Comparison of ENCODE assay signal across 27 cellular contexts in the genomic region with DNA sequence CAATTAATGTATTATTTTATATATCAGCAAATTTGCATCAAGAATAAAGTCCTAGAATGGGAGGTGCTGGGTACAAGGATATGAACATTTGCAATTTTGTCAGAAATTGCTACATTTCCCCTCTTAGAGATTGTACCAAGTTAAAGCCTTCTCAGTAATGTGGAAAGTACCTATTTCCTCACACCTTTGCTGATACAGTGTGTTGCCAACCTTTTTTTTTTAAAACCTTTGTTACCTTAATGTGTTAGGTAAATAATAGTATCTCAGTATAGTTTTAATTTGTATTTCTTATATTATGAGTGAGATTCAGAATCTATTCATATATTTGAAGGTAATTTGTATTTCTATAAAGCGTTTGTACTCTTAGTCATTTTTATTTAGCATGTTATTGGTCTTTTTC.
"Had no signal": no experiment of that assay in that cellular context is flagged by ENCODE, and none has a peak within 500 bp of the region (broad histone marks: within the 10 kb centered on the region; RNA-seq: fewer than 3 reads in every experiment).

No MANE protein-coding gene starts in this region.

- FAIRE-seq: small intestine had no signal

- H3K9me3 ChIP-seq: ascending aorta, left ventricle myocardium inferior, mucosa of descending colon, ovary, tibial nerve had no signal

- H3K27me3 ChIP-seq: ascending aorta, dorsolateral prefrontal cortex, ovary, tibial nerve had no signal

- H3K4me3 ChIP-seq: ascending aorta, coronary artery, dorsolateral prefrontal cortex, left ventricle myocardium inferior, lung, mucosa of descending colon, ovary, tibial nerve had no signal

- H3K36me3 ChIP-seq: ascending aorta, left ventricle myocardium inferior, ovary, tibial nerve had no signal

- ATAC-seq: esophagus mucosa; mucosa of descending colon; sciatic nerve; stimulated activated naive B cell treated with anti-CD40 and anti-IgM and Interleukin-4, amounts not matched to agents 10 μg/mL and 1 μg/mL and 100 μg/mL, for 72 hours had no signal

- DNase-seq: activated CD4-positive, alpha-beta memory T cell treated with anti-CD3 and anti-CD28 coated beads for 36 hours; activated CD4-positive, alpha-beta T cell treated with anti-CD3 and anti-CD28 coated beads, Interleukin-2, amount 10 ng/mL, durations not matched to agents 24 days and 14 days; activated CD4-positive, CD25-positive, alpha-beta regulatory T cell treated with anti-CD3 and anti-CD28 coated beads, Interleukin-2, amount 50 U/mL, for 72 hours; activated CD8-positive, alpha-beta memory T cell treated with anti-CD3 and anti-CD28 coated beads, Interleukin-2, amount 50 U/mL, for 4 hours; activated gamma-delta T cell; activated naive CD4-positive, alpha-beta T cell treated with anti-CD3 and anti-CD28 coated beads, Interleukin-2, amount 10 ng/mL, durations not matched to agents 7 days and 5 days; activated naive CD8-positive, alpha-beta T cell treated with anti-CD3 and anti-CD28 coated beads, Interleukin-2, amount 10 ng/mL, durations not matched to agents 7 days and 5 days; activated T-cell treated with anti-CD3 and anti-CD28 coated beads, Interleukin-2, amount 50 U/mL, for 1 hour; dorsolateral prefrontal cortex; foreskin fibroblast; head of caudate nucleus; hypothalamus; kidney glomerular epithelial cell; left ventricle myocardium inferior; mucosa of descending colon; nephron progenitor cell; ovary; small intestine; stimulated activated CD4-positive, alpha-beta T cell treated with anti-CD3 and anti-CD28 coated beads, Interleukin-15, amount 100 ng/mL, for 24 hours; stimulated activated CD4-positive, alpha-beta T cell treated with anti-CD3 and anti-CD28 coated beads, Interleukin-2, amount 100 ng/mL, for 24 hours; stimulated activated naive B cell treated with anti-CD40 and anti-IgM and Interleukin-4, amounts not matched to agents 10 μg/mL and 1 μg/mL and 100 μg/mL, for 72 hours had no signal

- H3K27ac ChIP-seq: ascending aorta, ovary, tibial nerve had no signal
